ENCODE assay signal across 16 cellular contexts in genomic region chr12:6044082-6044481, GRCh38.
A peak's percentile ranks its signal among the peaks of the same experiment; 100 is the strongest.
DNase-seq lines count a peak whose midpoint lies in the region; ATAC-seq and TF ChIP-seq lines count a peak whose summit lies in the region.
"Had no signal": no experiment of that assay in that cellular context is flagged by ENCODE, and none has a peak within 500 bp of the region (broad histone marks: within the 10 kb centered on the region; RNA-seq: fewer than 3 reads in every experiment).

No MANE protein-coding gene starts in this region.

- H3K9me3 ChIP-seq in MG63 = no peaks in the 10 kb centered on the region
- H3K9me3 ChIP-seq: ovary, stomach had no signal

- no peak overlapping the region for H3K4me3 ChIP-seq in MG63
- H3K4me3 ChIP-seq: cardiac muscle cell, ovary, stomach had no signal

- no peaks in the 10 kb centered on the region for H3K9me3 Mint-ChIP-seq in chondrocyte (ENCODE audit: low read depth)

- no peaks in the 10 kb centered on the region for H3K36me3 ChIP-seq in MG63
- H3K36me3 ChIP-seq: cardiac muscle cell, ovary, stomach had no signal

- intact Hi-C loops in sciatic nerve (cut with DNase I) = no loop called here

- H3K27me3 ChIP-seq in MG63 = no peaks in the 10 kb centered on the region
- H3K27me3 ChIP-seq: cardiac muscle cell, ovary had no signal

- H3K36me3 Mint-ChIP-seq in chondrocyte (ENCODE audit: low read depth) = no peaks in the 10 kb centered on the region

- no peaks in the 10 kb centered on the region for H3K27me3 Mint-ChIP-seq in chondrocyte (ENCODE audit: low read depth)

- ATAC-seq in sciatic nerve = no peak
- ATAC-seq: HepG2 had no signal

- TF ChIP-seq CTCF in chondrocyte (IDR thresholded peaks at IDR 0.05) = no peak

- no peak overlapping the region for H3K4me3 Mint-ChIP-seq in chondrocyte (ENCODE audit: unreplicated experiment)

- peaks cover 26% of the 10 kb centered on the region for H3K4me1 Mint-ChIP-seq in chondrocyte (ENCODE audit: low read depth)

- no peak overlapping the region for H3K27ac Mint-ChIP-seq in chondrocyte (ENCODE audit: unreplicated experiment)

- DNase-seq in EL = peak; percentile 90
- peak; percentile 88 for DNase-seq in MG63
- peak; percentile 68 for DNase-seq in chondrocyte (ENCODE audit: low spot score)
- peak; percentile 43 for DNase-seq in renal cortical epithelial cell (ENCODE audit: low read depth)
- DNase-seq in sciatic nerve (ENCODE audit: low spot score) = no peak
- no peak for DNase-seq in NCI-H526 (lab: John Stamatoyannopoulos, UW)
- no peak for DNase-seq in cerebellar cortex (ENCODE audit: low spot score)
- DNase-seq: AML-193; GF-D8; glutamatergic neuron; NCI-H187 treated with DMSO at 0.1 percent for 48 hours; ovary; stimulated activated CD4-positive, alpha-beta T cell treated with anti-CD3 and anti-CD28 coated beads, Interleukin-2, amount 100 ng/mL, for 24 hours; stomach had no signal

Comparison
In these comparisons a context has a peak if more than half of its experiments do, and no peak if none do; other contexts are left out.
1. DNase-seq: peak in EL (single experiment), MG63 (single experiment), chondrocyte (single experiment) and renal cortical epithelial cell (single experiment); none in sciatic nerve (single experiment), NCI-H526 (0 of 2) and cerebellar cortex (single experiment).